Comparison of ENCODE assay signal across 23 cellular contexts in genomic region chr14:34113991-34114390, GRCh38.
"Had no signal": no experiment of that assay in that cellular context is flagged by ENCODE, and none has a peak within 500 bp of the region (broad histone marks: within the 10 kb centered on the region; RNA-seq: fewer than 3 reads in every experiment).

No MANE protein-coding gene starts in this region.

- DNase-seq: activated CD4-positive, alpha-beta T cell treated with anti-CD3 and anti-CD28 coated beads, Interleukin-2, amount 10 ng/mL, durations not matched to agents 24 days and 14 days; activated CD8-positive, alpha-beta memory T cell treated with anti-CD3 and anti-CD28 coated beads, Interleukin-2, amount 10 ng/mL, durations not matched to agents 7 days and 5 days; activated CD8-positive, alpha-beta T cell treated with anti-CD3 and anti-CD28 coated beads for 36 hours; activated gamma-delta T cell; activated T-cell treated with anti-CD3 and anti-CD28 coated beads for 4 hours; anterior cingulate cortex; central memory CD4-positive, alpha-beta T cell; effector memory CD4-positive, alpha-beta T cell; lower lobe of right lung; ovary; stimulated activated CD4-positive, alpha-beta T cell treated with anti-CD3 and anti-CD28 coated beads, Interleukin-2, amount 100 ng/mL, for 24 hours; stomach; transverse colon had no signal

- H3K27me3 ChIP-seq: ovary, stomach, suprapubic skin, transverse colon had no signal

- H3K36me3 Mint-ChIP-seq: activated CD8-positive, alpha-beta memory T cell treated with anti-CD3 and anti-CD28 coated beads, Interleukin-2, amount 10 ng/mL, durations not matched to agents 7 days and 5 days; activated naive CD4-positive, alpha-beta T cell treated with anti-CD3 and anti-CD28 coated beads, Interleukin-2, amount 50 U/mL, for 24 hours; brain; natural killer cell treated with Interleukin-12 subunit alpha and Interleukin-12 subunit beta and Interleukin-15 and Interleukin-18, amount 100 ng/mL, for 72 hours; stimulated activated memory B cell treated with anti-CD40 and anti-IgM and Interleukin-4, amounts not matched to agents 10 μg/mL and 1 μg/mL and 100 μg/mL, for 72 hours had no signal

- H3K4me3 ChIP-seq: lower lobe of right lung, ovary, prostate gland, stomach, suprapubic skin, transverse colon had no signal

- H3K9me3 Mint-ChIP-seq: activated naive CD4-positive, alpha-beta T cell treated with anti-CD3 and anti-CD28 coated beads, Interleukin-2, amount 50 U/mL, for 24 hours had no signal

- H3K27ac ChIP-seq: lower lobe of right lung, ovary, prostate gland, stomach, suprapubic skin, transverse colon had no signal

- H3K4me1 ChIP-seq: lower lobe of right lung, prostate gland, transverse colon had no signal

- H3K9me3 ChIP-seq: ovary, prostate gland, stomach, suprapubic skin had no signal

- ATAC-seq: activated CD4-positive, CD25-positive, alpha-beta regulatory T cell treated with anti-CD3 and anti-CD28 coated beads, Interleukin-2, amount 50 U/mL, for 24 hours; activated CD8-positive, alpha-beta memory T cell treated with anti-CD3 and anti-CD28 coated beads, Interleukin-2, amount 10 ng/mL, durations not matched to agents 7 days and 5 days; activated CD8-positive, alpha-beta T cell treated with anti-CD3 and anti-CD28 coated beads for 36 hours; left lobe of liver; lower lobe of right lung; natural killer cell treated with Interleukin-12 subunit alpha and Interleukin-12 subunit beta and Interleukin-15 and Interleukin-18, amount 100 ng/mL, for 72 hours; stimulated activated memory B cell treated with anti-CD40 and anti-IgM and Interleukin-4, amounts not matched to agents 10 μg/mL and 1 μg/mL and 100 μg/mL, for 72 hours had no signal

- H3K4me1 Mint-ChIP-seq: activated CD8-positive, alpha-beta memory T cell treated with anti-CD3 and anti-CD28 coated beads, Interleukin-2, amount 10 ng/mL, durations not matched to agents 7 days and 5 days; stimulated activated memory B cell treated with anti-CD40 and anti-IgM and Interleukin-4, amounts not matched to agents 10 μg/mL and 1 μg/mL and 100 μg/mL, for 72 hours had no signal

- H3K4me3 Mint-ChIP-seq: activated CD4-positive, alpha-beta T cell treated with anti-CD3 and anti-CD28 coated beads, Interleukin-2, amount 10 ng/mL, durations not matched to agents 24 days and 14 days; activated CD8-positive, alpha-beta memory T cell treated with anti-CD3 and anti-CD28 coated beads, Interleukin-2, amount 10 ng/mL, durations not matched to agents 7 days and 5 days; activated CD8-positive, alpha-beta T cell treated with anti-CD3 and anti-CD28 coated beads for 36 hours; activated naive CD4-positive, alpha-beta T cell treated with anti-CD3 and anti-CD28 coated beads, Interleukin-2, amount 50 U/mL, for 24 hours; activated T-helper 1 cell treated with anti-CD3 and anti-CD28 coated beads, Interleukin-12 subunit alpha, Interleukin-12 subunit beta, Interleukin-2, Interleukin-4 antibody, amounts not matched to agents 30 ng/mL and 10 ng/mL and 1 ng/mL, durations not matched to agents 14 hours and 24 hours and 36 hours; natural killer cell treated with Interleukin-12 subunit alpha and Interleukin-12 subunit beta and Interleukin-15 and Interleukin-18, amount 100 ng/mL, for 72 hours; stimulated activated memory B cell treated with anti-CD40 and anti-IgM and Interleukin-4, amounts not matched to agents 10 μg/mL and 1 μg/mL and 100 μg/mL, for 72 hours; T-helper 1 cell treated with Interleukin-12 subunit alpha and Interleukin-12 subunit beta and Interleukin-4 antibody, amounts not matched to agents 30 μg/mL and 1 μg/mL, for 36 hours had no signal

- H3K27me3 Mint-ChIP-seq: activated naive CD4-positive, alpha-beta T cell treated with anti-CD3 and anti-CD28 coated beads, Interleukin-2, amount 50 U/mL, for 24 hours; stimulated activated memory B cell treated with anti-CD40 and anti-IgM and Interleukin-4, amounts not matched to agents 10 μg/mL and 1 μg/mL and 100 μg/mL, for 72 hours had no signal

- H3K27ac Mint-ChIP-seq: activated CD4-positive, alpha-beta T cell treated with anti-CD3 and anti-CD28 coated beads, Interleukin-2, amount 10 ng/mL, durations not matched to agents 24 days and 14 days; activated CD8-positive, alpha-beta memory T cell treated with anti-CD3 and anti-CD28 coated beads, Interleukin-2, amount 10 ng/mL, durations not matched to agents 7 days and 5 days; activated CD8-positive, alpha-beta T cell treated with anti-CD3 and anti-CD28 coated beads for 36 hours; activated naive CD4-positive, alpha-beta T cell treated with anti-CD3 and anti-CD28 coated beads, Interleukin-2, amount 50 U/mL, for 24 hours; activated T-helper 1 cell treated with anti-CD3 and anti-CD28 coated beads, Interleukin-12 subunit alpha, Interleukin-12 subunit beta, Interleukin-2, Interleukin-4 antibody, amounts not matched to agents 30 ng/mL and 10 ng/mL and 1 ng/mL, durations not matched to agents 14 hours and 24 hours and 36 hours; natural killer cell treated with Interleukin-12 subunit alpha and Interleukin-12 subunit beta and Interleukin-15 and Interleukin-18, amount 100 ng/mL, for 72 hours; stimulated activated memory B cell treated with anti-CD40 and anti-IgM and Interleukin-4, amounts not matched to agents 10 μg/mL and 1 μg/mL and 100 μg/mL, for 72 hours; T-helper 1 cell treated with Interleukin-12 subunit alpha and Interleukin-12 subunit beta and Interleukin-4 antibody, amounts not matched to agents 30 μg/mL and 1 μg/mL, for 36 hours had no signal

- H3K36me3 ChIP-seq: lower lobe of right lung, ovary, prostate gland, stomach, suprapubic skin, transverse colon had no signal
